21 cellular contexts compared by ENCODE assay signal in the genomic region with DNA sequence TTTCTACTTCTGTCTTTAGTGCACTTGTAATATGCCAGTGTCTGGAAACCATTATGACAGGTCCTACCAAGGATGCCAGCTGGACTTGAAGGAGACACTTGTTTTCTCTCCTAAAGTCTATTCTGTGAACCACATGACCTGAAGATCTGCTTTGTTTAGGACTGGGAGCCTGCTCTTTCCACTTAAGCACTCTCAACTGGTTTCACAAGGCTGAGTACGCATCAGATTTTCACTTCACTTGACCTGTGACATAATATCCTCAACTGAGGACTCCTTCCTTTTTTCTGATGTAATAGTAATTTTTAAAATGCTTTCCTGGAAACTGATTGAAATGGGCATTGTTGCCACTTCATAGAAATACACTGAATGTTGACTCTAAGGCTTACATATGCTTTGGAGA. TPM values are rescaled to one million over a fixed set of nuclear protein-coding genes. Genes with fewer than 3 reads are reported as not detected.
A peak's percentile ranks its signal among the peaks of the same experiment; 100 is the strongest.
DNase-seq lines count a peak whose midpoint lies in the region; ATAC-seq and TF ChIP-seq lines count a peak whose summit lies in the region.
"Had no signal": no experiment of that assay in that cellular context is flagged by ENCODE, and none has a peak within 500 bp of the region (broad histone marks: within the 10 kb centered on the region; RNA-seq: fewer than 3 reads in every experiment).

No MANE protein-coding gene starts in this region.

- H3K56ac ChIP-seq in H9 (ENCODE audit: insufficient read length, low read depth, low read length) = no peak overlapping the region

- H2BK5ac ChIP-seq in H9 (ENCODE audit: insufficient read length, low read length) = no peak overlapping the region

- H4K91ac ChIP-seq in H9 (ENCODE audit: insufficient read length, low read depth, low read length) = no peak overlapping the region

- peaks cover 9 to 12% of the 10 kb centered on the region in 2 experiments for H3K4me1 Mint-ChIP-seq in H9

- H3K4me1 ChIP-seq in lower lobe of right lung (no peaks in the 10 kb centered on the region), upper lobe of left lung (peaks cover 0 to 17% (median 0%) of the 10 kb centered on the region in 4 donors), H9 (ENCODE audit: insufficient read depth, low read length) (no peaks in the 10 kb centered on the region), prostate gland (replicated peaks) (no peaks in the 10 kb centered on the region)
- H3K4me1 ChIP-seq: BLaER1 had no signal

- H3K9ac ChIP-seq in H9 (ENCODE audit: extremely low read depth, insufficient read length, low read length) = no peak overlapping the region
- H3K9ac ChIP-seq: BLaER1 had no signal

- no peaks in the 10 kb centered on the region for H3K79me1 ChIP-seq in H9 (ENCODE audit: insufficient read depth, low read depth, low read length, poor library complexity, severe bottlenecking)

- no peaks in the 10 kb centered on the region for H3K9me3 ChIP-seq in lower lobe of right lung
- no peaks in the 10 kb centered on the region for H3K9me3 ChIP-seq in upper lobe of left lung
- H3K9me3 ChIP-seq in H9 (ENCODE audit: control insufficient read depth, low read depth, low read length) = no peaks in the 10 kb centered on the region
- H3K9me3 ChIP-seq in prostate gland = no peaks in the 10 kb centered on the region
- H3K9me3 ChIP-seq: BLaER1 had no signal

- TF ChIP-seq EP300 in upper lobe of left lung (IDR thresholded peaks at IDR 0.05) = peak in 1 of 4 donors; percentile 58

- no peaks in the 10 kb centered on the region for H3K9me3 Mint-ChIP-seq in H9
- H3K9me3 Mint-ChIP-seq: CD8-positive, alpha-beta T cell had no signal

- H2BK120ac ChIP-seq in H9 (ENCODE audit: low read depth, low read length, poor library complexity, severe bottlenecking) = no peak overlapping the region

- H3K27me3 ChIP-seq in lower lobe of right lung (ENCODE audit: low read depth) (no peaks in the 10 kb centered on the region), upper lobe of left lung (no peaks in the 10 kb centered on the region), H9 (ENCODE audit: insufficient read depth, low read length) (no peaks in the 10 kb centered on the region), prostate gland (replicated peaks; ENCODE audit: insufficient read depth) (no peaks in the 10 kb centered on the region)
- H3K27me3 ChIP-seq: BLaER1 had no signal

- H3T11ph ChIP-seq in H9 (ENCODE audit: low read length) = no peak overlapping the region

- no peak overlapping the region for H3K27ac Mint-ChIP-seq in H9
- H3K27ac Mint-ChIP-seq: CD8-positive, alpha-beta T cell had no signal

- TF ChIP-seq CTCF in lower lobe of right lung (IDR thresholded peaks at IDR 0.05) = no peak
- TF ChIP-seq CTCF in upper lobe of left lung (IDR thresholded peaks at IDR 0.05) = no peak
- TF ChIP-seq CTCF in H9 (conservative IDR thresholded peaks at IDR 0.05) = no peak
- no peak for TF ChIP-seq CTCF in prostate gland (IDR thresholded peaks at IDR 0.05)

- H3K4ac ChIP-seq in H9 (ENCODE audit: low read depth, low read length) = no peak overlapping the region

- no peak overlapping the region for H2BK20ac ChIP-seq in H9 (ENCODE audit: low read depth, low read length, poor library complexity, severe bottlenecking)

- H3K4me2 ChIP-seq in H9 (ENCODE audit: insufficient read depth, insufficient read length, low read length) = no peak overlapping the region
- H3K4me2 ChIP-seq: BLaER1 had no signal

- no peak overlapping the region for H3K4me3 Mint-ChIP-seq in H9
- H3K4me3 Mint-ChIP-seq: CD8-positive, alpha-beta T cell had no signal

- no peaks in the 10 kb centered on the region for H3K36me3 Mint-ChIP-seq in H9 (ENCODE audit: insufficient read depth in 1 of 3, low read depth in 3 of 3)
- H3K36me3 Mint-ChIP-seq: CD8-positive, alpha-beta T cell had no signal

- H3K36me3 ChIP-seq in lower lobe of right lung (no peaks in the 10 kb centered on the region), upper lobe of left lung (no peaks in the 10 kb centered on the region), prostate gland (no peaks in the 10 kb centered on the region)
- H3K36me3 ChIP-seq: BLaER1 had no signal

- H4K20me1 ChIP-seq in H9 (ENCODE audit: control insufficient read depth, insufficient read depth, insufficient read length) = no peaks in the 10 kb centered on the region
- H4K20me1 ChIP-seq: BLaER1 had no signal

- H3K27ac ChIP-seq in lower lobe of right lung (no peak overlapping the region), upper lobe of left lung (no peak overlapping the region), H9 (ENCODE audit: insufficient read length, low read depth, low read length) (no peak overlapping the region), prostate gland (no peak overlapping the region)
- H3K27ac ChIP-seq: BLaER1 had no signal

- no peaks in the 10 kb centered on the region for H3K23me2 ChIP-seq in H9 (ENCODE audit: insufficient read length, low read depth, low read length, poor library complexity, severe bottlenecking)

- no peak overlapping the region for H3K4me3 ChIP-seq in lower lobe of right lung
- no peak overlapping the region for H3K4me3 ChIP-seq in upper lobe of left lung
- no peak overlapping the region for H3K4me3 ChIP-seq in prostate gland
- H3K4me3 ChIP-seq: BLaER1 had no signal

- H2BK15ac ChIP-seq in H9 (ENCODE audit: low read depth, low read length) = no peak overlapping the region

- H3K14ac ChIP-seq in H9 (ENCODE audit: insufficient read depth, low read length) = no peak overlapping the region

- H4K5ac ChIP-seq in H9 (ENCODE audit: insufficient read length, low read depth, low read length) = no peak overlapping the region

- intact Hi-C loops in lower lobe of right lung (cut with DNase I) = no loop called here
- intact Hi-C loops in prostate gland (cut with DNase I) = no loop called here

- no peaks in the 10 kb centered on the region for H3K27me3 Mint-ChIP-seq in H9 (ENCODE audit: low read depth)

- ATAC-seq in lower lobe of right lung (peak; percentile 79 to 85), upper lobe of left lung (ENCODE audit: low FRiP score in 2 of 2) (peak; percentile 45 to 77), HG03025 (IDR thresholded peaks at IDR 0.05; ENCODE audit: low FRiP score, unreplicated experiment) (no peak)
- ATAC-seq: CD8-positive, alpha-beta T cell; HCT116; PC-3 had no signal

- no peak overlapping the region for H4K8ac ChIP-seq in H9 (replicated peaks; ENCODE audit: insufficient read length, low read depth, low read length)

- peak; percentile 7 for DNase-seq in NCI-H748 (lab: John Stamatoyannopoulos, UW; ENCODE audit: unreplicated experiment)
- no peak for DNase-seq in NCI-H748 treated with DMSO at 0.1 percent for 48 hours (lab: John Stamatoyannopoulos, UW)
- peak; percentile 12 for DNase-seq in NCI-H510A (lab: John Stamatoyannopoulos, UW)
- DNase-seq in lower lobe of right lung = no peak
- DNase-seq in upper lobe of left lung = no peak
- no peak for DNase-seq in H9
- no peak for DNase-seq in prostate gland (ENCODE audit: low spot score)
- DNase-seq: Calu3; CD8-positive, alpha-beta T cell; MM.1S; NCI-H1092 treated with DMSO at 0.1 percent for 48 hours; NCI-H146; NCI-H2171; NCI-H82; PC-3; RPMI8226; SHP77 treated with DMSO at 0.1 percent for 48 hours had no signal

- H3K79me2 ChIP-seq in H9 (ENCODE audit: insufficient read depth, low read length) = no peaks in the 10 kb centered on the region

- no peak overlapping the region for H2AFZ ChIP-seq in H9 (ENCODE audit: low read length)

- no peak for TF ChIP-seq POLR2A in upper lobe of left lung (IDR thresholded peaks at IDR 0.05)
- no peak for TF ChIP-seq POLR2A in prostate gland (IDR thresholded peaks at IDR 0.05)

- H2BK12ac ChIP-seq in H9 (ENCODE audit: insufficient read length, low read depth, low read length) = no peak overlapping the region

- WGBS in upper lobe of left lung, 2 donors = 42 to 50% methylated on average over 1 of the region's 1 CpG
- WGBS in H9 (ENCODE audit: extremely low coverage, insufficient read length, low lambda C conversion rate) = no CpG with 5 or more reads among the region's 1 CpG
- WGBS in prostate gland = 82% methylated on average over 1 of the region's 1 CpG

- H3K18ac ChIP-seq in H9 (ENCODE audit: insufficient read length, low read depth, low read length) = no peak overlapping the region

- H3K23ac ChIP-seq in H9 (ENCODE audit: insufficient read length, low read depth, low read length) = no peak overlapping the region

- H2AK5ac ChIP-seq in H9 (ENCODE audit: insufficient read length, low read length) = no peak overlapping the region

RNA-seq across cellular contexts. Expression of a gene that starts 52.2 kb away (rescaled TPM):
- total RNA-seq in lower lobe of right lung = 5.3 TPM
- 10 to 100 TPM in 3 of 6 donors, 1 to 10 TPM in 3; 5.8 to 21.9 (median 9.7) TPM for total RNA-seq in upper lobe of left lung
- total RNA-seq in H9 (2021) = 0.07 TPM in 1 of 2 replicates, not detected in the other
- 10 to 100 TPM; 25.6 to 66.0 TPM for total RNA-seq in prostate gland
- total RNA-seq: CD8-positive, alpha-beta T cell; PC-3; T-helper 1 cell treated with Interleukin-12 subunit alpha and Interleukin-12 subunit beta and Interleukin-4 antibody, amounts not matched to agents 30 ng/mL and 1 ng/mL, for 36 hours had no signal

Comparison
In these comparisons a context has a peak if more than half of its experiments do, and no peak if none do; other contexts are left out.
1. DNase-seq: peak in NCI-H748 (single experiment) and NCI-H510A (single experiment); none in NCI-H748 treated with DMSO at 0.1 percent for 48 hours (single experiment), lower lobe of right lung (single experiment), upper lobe of left lung (0 of 2), H9 (single experiment) and prostate gland (single experiment).